In genomic region chr16:76535-77272, GRCh38 we compare ENCODE assay signal across 8 cellular contexts. TPM values are rescaled to one million over a fixed set of nuclear protein-coding genes. Genes with fewer than 3 reads are reported as not detected.
DNase-seq lines count a peak whose midpoint lies in the region; ATAC-seq and TF ChIP-seq lines count a peak whose summit lies in the region.

No MANE protein-coding gene starts in this region.

- DNase-seq in AG08395 (ENCODE audit: low spot score) (peak; percentile 80), GM20000 (ENCODE audit: low spot score) (peak; percentile 71), SKM-1 treated with dmso at 0.1 percent for 144 hours (lab: John Stamatoyannopoulos, UW; ENCODE audit: unreplicated experiment) (no peak)
- no peak for DNase-seq in effector CD4-positive, alpha-beta T cell

- peak overlapping the region; percentile 71 to 87 (median 86) for H3K27ac Mint-ChIP-seq in nephron

- peaks cover 32% of the 10 kb centered on the region for H3K4me1 Mint-ChIP-seq in nephron

- H3K27ac ChIP-seq in esophagus (ENCODE audit: low read depth in 2 of 2, low read length in 1 of 2) = peak overlapping the region; percentile 87 to 93

- no peaks in the 10 kb centered on the region for H3K9me3 ChIP-seq in esophagus (ENCODE audit: control insufficient read depth in 2 of 2, insufficient read depth in 1 of 2, low read depth in 1 of 2, low read length in 1 of 2)

- H3K27me3 ChIP-seq in esophagus (ENCODE audit: control insufficient read depth in 1 of 2, insufficient read depth in 2 of 2, low read length in 2 of 2) = no peaks in the 10 kb centered on the region

- H3K36me3 Mint-ChIP-seq in nephron (ENCODE audit: low read depth) = no peaks in the 10 kb centered on the region

- TF ChIP-seq CTCF in GM20000 (IDR thresholded peaks at IDR 0.05; ENCODE audit: extremely low read depth, missing control alignments) (no peak), nephron (IDR thresholded peaks at IDR 0.05; ENCODE audit: unreplicated experiment in 3 of 3) (no peak)

- H3K4me3 Mint-ChIP-seq in nephron = peak overlapping the region; percentile 76 to 86 (median 85)

- peaks cover 21 to 47% of the 10 kb centered on the region in 2 donors for H3K4me1 ChIP-seq in esophagus (ENCODE audit: control insufficient read depth in 2 of 2, insufficient read depth in 2 of 2, low read length in 1 of 2)

- no peaks in the 10 kb centered on the region for H3K27me3 Mint-ChIP-seq in nephron (ENCODE audit: low read depth)

- peak overlapping the region in 1 of 2 donors; percentile 76 for H3K4me3 ChIP-seq in esophagus (ENCODE audit: low read depth in 1 of 2, low read length in 2 of 2)

- H3K36me3 ChIP-seq in esophagus (ENCODE audit: control insufficient read depth in 2 of 2, insufficient read depth in 2 of 2, low read length in 1 of 2) = peaks cover 0 to 11% of the 10 kb centered on the region in 2 donors

- H3K9me3 Mint-ChIP-seq in nephron = no peaks in the 10 kb centered on the region

- ATAC-seq in SK-N-SH treated with all-trans-retinoic acid at 6 μM for 48 hours = 0 out of 3 replicates have a peak, but pooled peaks have one; percentile 1
- no peak for ATAC-seq in GM18907 (IDR thresholded peaks at IDR 0.05; ENCODE audit: unreplicated experiment)

- WGBS in esophagus, 2 donors = 24 to 31% methylated on average over 12 to 13 of the region's 13 CpGs

TF ChIP-seq in SK-N-SH treated with all-trans-retinoic acid at 6 μM for 48 hours, 23 proteins besides CTCF, POLR2A, EP300 and RAD21:
- TF ChIP-seq ZNF565 (CRISPR knock-in tag; conservative IDR thresholded peaks at IDR 0.05; ENCODE audit: low read depth) = no peak
- 0 out of 2 replicates have a peak, but pooled peaks have one; percentile 15 for TF ChIP-seq PATZ1 (CRISPR knock-in tag; IDR thresholded peaks at IDR 0.05; ENCODE audit: borderline replicate concordance)

RNA-seq across cellular contexts. Expression of gene MPG, which starts 1.3 kb away (rescaled TPM):
- 10 to 100 TPM; 42.3 to 45.3 TPM for polyA plus RNA-seq in esophagus

RNA-seq across cellular contexts. Expression of gene RHBDF1, which starts 4.3 kb away (rescaled TPM):
- 10 to 100 TPM; 36.6 to 56.0 TPM for polyA plus RNA-seq in esophagus

RNA-seq across cellular contexts. Expression of gene SNRNP25, which starts 23.1 kb away (rescaled TPM):
- 10 to 100 TPM; 18.1 to 25.6 TPM for polyA plus RNA-seq in esophagus

RNA-seq across cellular contexts. Expression of gene POLR3K, which starts 23.3 kb away (rescaled TPM):
- 10 to 100 TPM in 1 of 2 donors, 1 to 10 TPM in 1; 4.3 to 11.4 TPM for polyA plus RNA-seq in esophagus

Comparison
In these comparisons a context has a peak if more than half of its experiments do, and no peak if none do; other contexts are left out.
1. DNase-seq: peak in AG08395 (single experiment) and GM20000 (single experiment); none in SKM-1 treated with dmso at 0.1 percent for 144 hours (single experiment) and effector CD4-positive, alpha-beta T cell (single experiment).